29 cellular contexts compared by ENCODE assay signal in the genomic region with DNA sequence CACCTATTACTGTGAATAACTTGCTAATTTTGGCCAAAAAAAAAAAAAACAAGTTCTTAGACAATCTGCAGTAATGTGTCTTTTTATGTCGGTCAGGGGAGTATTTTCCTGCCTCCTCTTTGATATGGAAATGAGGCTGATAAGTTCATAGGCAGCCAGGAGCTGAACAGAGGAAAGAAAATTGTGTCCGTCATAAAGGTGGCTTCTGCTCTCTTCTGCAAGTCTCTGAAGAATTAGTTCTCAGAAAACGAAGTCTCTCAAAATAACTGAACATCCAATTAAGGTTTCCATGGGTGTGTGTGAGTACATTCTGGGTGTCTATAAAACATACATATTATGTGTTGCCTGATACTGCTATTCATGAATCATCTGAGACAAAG. TPM values are rescaled to one million over a fixed set of nuclear protein-coding genes. Genes with fewer than 3 reads are reported as not detected.
"Had no signal": no experiment of that assay in that cellular context is flagged by ENCODE, and none has a peak within 500 bp of the region (broad histone marks: within the 10 kb centered on the region; RNA-seq: fewer than 3 reads in every experiment).

No MANE protein-coding gene starts in this region.

- H3K9me3 ChIP-seq: adrenal gland, gastrocnemius medialis, thoracic aorta, uterus had no signal

- DNase-seq: activated CD4-positive, alpha-beta memory T cell treated with anti-CD3 and anti-CD28 coated beads for 36 hours; activated CD4-positive, alpha-beta T cell treated with anti-CD3 and anti-CD28 coated beads for 48 hours; activated CD8-positive, alpha-beta memory T cell treated with anti-CD3 and anti-CD28 coated beads, Interleukin-2, amount 50 U/mL, for 4 hours; activated effector memory CD4-positive, alpha-beta T cell treated with anti-CD3 and anti-CD28 coated beads, Interleukin-2, amount 50 U/mL, for 16 hours; activated naive CD4-positive, alpha-beta T cell treated with anti-CD3 and anti-CD28 coated beads for 36 hours; activated naive CD8-positive, alpha-beta T cell treated with anti-CD3 and anti-CD28 coated beads for 36 hours; activated T-cell treated with anti-CD3 and anti-CD28 coated beads, Interleukin-2, amount 50 U/mL, for 1 hour; adrenal gland; aorta; brain microvascular endothelial cell; dorsolateral prefrontal cortex; effector memory CD4-positive, alpha-beta T cell; erythroblast; gastrocnemius medialis; glutamatergic neuron; left ventricle myocardium superior; naive thymus-derived CD4-positive, alpha-beta T cell; posterior cingulate gyrus; small intestine; stimulated activated CD4-positive, alpha-beta T cell treated with anti-CD3 and anti-CD28 coated beads, Interleukin-4, amount 100 ng/mL, for 24 hours; T-helper 9 cell; trophoblast cell; uterus; WERI-Rb-1 had no signal

- H3K27ac ChIP-seq: adrenal gland, brain microvascular endothelial cell, coronary artery, dorsolateral prefrontal cortex, gastrocnemius medialis, thoracic aorta, uterus, WERI-Rb-1 had no signal

- H3K27me3 ChIP-seq: adrenal gland, brain microvascular endothelial cell, gastrocnemius medialis, uterus had no signal

- ATAC-seq: activated CD4-positive, CD25-positive, alpha-beta regulatory T cell treated with anti-CD3 and anti-CD28 coated beads, Interleukin-2, amount 50 U/mL, for 24 hours; gastrocnemius medialis; left ventricle myocardium superior; naive thymus-derived CD4-positive, alpha-beta T cell; stimulated activated effector memory CD8-positive, alpha-beta T cell treated with anti-CD3 and anti-CD28 coated beads, Interleukin-12 subunit alpha, Interleukin-12 subunit beta, amount 100 ng/mL, for 72 hours had no signal

- FAIRE-seq: small intestine, TTC549 had no signal

- H3K36me3 ChIP-seq: adrenal gland, brain microvascular endothelial cell, gastrocnemius medialis, thoracic aorta, uterus, WERI-Rb-1 had no signal

- H3K4me3 ChIP-seq: adrenal gland, coronary artery, dorsolateral prefrontal cortex, gastrocnemius medialis, thoracic aorta, uterus had no signal

- H3K4me1 ChIP-seq: adrenal gland, gastrocnemius medialis, uterus had no signal

RNA-seq across cellular contexts. Expression of a gene that starts 19.6 kb away (rescaled TPM):
- polyA plus RNA-seq: aorta; naive thymus-derived CD4-positive, alpha-beta T cell had no signal
